Comparison of ENCODE assay signal across 11 cellular contexts in genomic region chr15:31799711-31800321, GRCh38.
DNase-seq lines count a peak whose midpoint lies in the region; ATAC-seq and TF ChIP-seq lines count a peak whose summit lies in the region.
"Had no signal": no experiment of that assay in that cellular context is flagged by ENCODE, and none has a peak within 500 bp of the region (broad histone marks: within the 10 kb centered on the region; RNA-seq: fewer than 3 reads in every experiment).

No MANE protein-coding gene starts in this region.

- H3K4me2 ChIP-seq in PC-9: no peak overlapping the region
- H3K4me2 ChIP-seq: neural progenitor cell had no signal

- no peak overlapping the region for H3K4me3 ChIP-seq in PC-9
- H3K4me3 ChIP-seq: neural progenitor cell had no signal

- no TSS peak for BruUV-seq in PC-9 (replicated peaks; lab: Mats Ljungman, UMichigan)

- CTCF ChIA-PET in PC-9 (lab: Charles Lee): no interaction called here

- in situ Hi-C loops in SK-MEL-5 (cut with HindIII; ENCODE audit: low pct_unique_long_range_greater_than_20kb, low sequenced_read_pairs): no loop called here

- H3F3A ChIP-seq in PC-9 (ENCODE audit: insufficient read depth, low read depth): no peaks in the 10 kb centered on the region

- POLR2A ChIA-PET in PC-9 (lab: Charles Lee; ENCODE audit: unreplicated experiment): no interaction called here

- no peaks in the 10 kb centered on the region for H3K9me3 ChIP-seq in PC-9 (ENCODE audit: insufficient read depth, low read depth)

- H3K36me3 ChIP-seq in PC-9 (ENCODE audit: low read depth): no peaks in the 10 kb centered on the region
- H3K36me3 ChIP-seq: neural progenitor cell had no signal

- no peaks in the 10 kb centered on the region for H4K20me1 ChIP-seq in PC-9 (ENCODE audit: insufficient read depth)

- intact Hi-C loops in PC-9 (cut with micrococcal nuclease; ENCODE audit: unreplicated experiment): no loop called here

- ATAC-seq in GM19452 (IDR thresholded peaks at IDR 0.05; ENCODE audit: unreplicated experiment) (peak; percentile 83), HG03025 (IDR thresholded peaks at IDR 0.05; ENCODE audit: low FRiP score, unreplicated experiment) (peak; percentile 52)

- no peaks in the 10 kb centered on the region for H3K79me2 ChIP-seq in PC-9 (ENCODE audit: low read depth)

- H3K27me3 ChIP-seq in PC-9 (ENCODE audit: insufficient read depth, low read depth): no peaks in the 10 kb centered on the region; the same call in 1 of the 2 replicates
- H3K27me3 ChIP-seq: neural progenitor cell had no signal

- H3K27ac ChIP-seq in PC-9: no peak overlapping the region
- H3K27ac ChIP-seq: C4-2B, neural progenitor cell had no signal

- TF ChIP-seq CTCF in GM10266 (IDR thresholded peaks at IDR 0.05; ENCODE audit: control insufficient read depth, insufficient read depth, low read depth, missing control alignments) (no peak), PC-9 (conservative IDR thresholded peaks at IDR 0.05) (no peak)

- H2AFZ ChIP-seq in PC-9: no peak overlapping the region
- H2AFZ ChIP-seq: neural progenitor cell had no signal

- H3K9me2 ChIP-seq in PC-9 (ENCODE audit: insufficient read depth): no peaks in the 10 kb centered on the region

- no peaks in the 10 kb centered on the region for H3K4me1 ChIP-seq in PC-9 (replicated peaks; ENCODE audit: insufficient read depth)

- DNase-seq in GM10266 (ENCODE audit: extremely low spot score): peak; percentile 34
- peak; percentile 73 for DNase-seq in SK-MEL-5 (ENCODE audit: low read depth, low spot score)
- no peak for DNase-seq in NCI-H82 treated with DMSO at 0.1 percent for 48 hours (lab: John Stamatoyannopoulos, UW; ENCODE audit: unreplicated experiment)
- DNase-seq in UCSD-AML1 (lab: John Stamatoyannopoulos, UW; ENCODE audit: unreplicated experiment): no peak
- no peak for DNase-seq in Ammon's horn (ENCODE audit: low spot score)
- DNase-seq in PC-9: no peak
- DNase-seq: NCI-H1092 treated with DMSO at 0.1 percent for 48 hours had no signal

Comparison
In these comparisons a context has a peak if more than half of its experiments do, and no peak if none do; other contexts are left out.
1. DNase-seq: peak in GM10266 (single experiment) and SK-MEL-5 (single experiment); none in NCI-H82 treated with DMSO at 0.1 percent for 48 hours (single experiment), UCSD-AML1 (single experiment), Ammon's horn (single experiment) and PC-9 (0 of 2).